ENCODE assay signal across 27 cellular contexts in genomic region chr18:41599529-41599928, GRCh38.
"Had no signal": no experiment of that assay in that cellular context is flagged by ENCODE, and none has a peak within 500 bp of the region (broad histone marks: within the 10 kb centered on the region; RNA-seq: fewer than 3 reads in every experiment).

No MANE protein-coding gene starts in this region.

- H3K27ac ChIP-seq: adrenal gland, body of pancreas, breast epithelium had no signal

- ATAC-seq: activated CD4-positive, alpha-beta T cell treated with anti-CD3 and anti-CD28 coated beads for 36 hours; activated CD4-positive, CD25-positive, alpha-beta regulatory T cell treated with anti-CD3 and anti-CD28 coated beads, Interleukin-2, amount 50 U/mL, for 24 hours; activated CD8-positive, alpha-beta T cell treated with anti-CD3 and anti-CD28 coated beads, Interleukin-2, amount 10 ng/mL, durations not matched to agents 7 days and 5 days; body of pancreas; Panc1; WTC11 had no signal

- H3K36me3 ChIP-seq: adrenal gland, breast epithelium, MG63 had no signal

- DNase-seq: activated CD4-positive, alpha-beta T cell treated with anti-CD3 and anti-CD28 coated beads for 36 hours; activated CD4-positive, alpha-beta T cell treated with anti-CD3 and anti-CD28 coated beads, Interleukin-2, amount 10 ng/mL, durations not matched to agents 7 days and 5 days; activated CD4-positive, alpha-beta T cell treated with anti-CD3 and anti-CD28 coated beads, Interleukin-2, amount 50 U/mL, for 48 hours; activated CD8-positive, alpha-beta T cell treated with anti-CD3 and anti-CD28 coated beads, Interleukin-2, amount 10 ng/mL, durations not matched to agents 7 days and 5 days; activated gamma-delta T cell; activated naive CD4-positive, alpha-beta T cell treated with Interleukin-2 at 50 U/mL for 16 hours; activated naive CD8-positive, alpha-beta T cell treated with anti-CD3 and anti-CD28 coated beads, Interleukin-2, amount 10 ng/mL, durations not matched to agents 7 days and 5 days; activated T-cell treated with anti-CD3 and anti-CD28 coated beads, Interleukin-2, amount 50 U/mL, for 24 hours; adrenal gland; body of pancreas; caudate nucleus; Kasumi-1; KG1; MG63; NCI-H1048; NCI-H1105 treated with DMSO at 0.1 percent for 48 hours; NCI-H1436; NCI-H1694; NCI-H1930; NCI-H2081 treated with DMSO at 0.1 percent for 48 hours; NCI-H226; NCI-H446 treated with DMSO at 0.1 percent for 48 hours; NCI-H524 treated with DMSO at 0.1 percent for 48 hours had no signal

- H3K27me3 ChIP-seq: adrenal gland, body of pancreas, breast epithelium, MG63 had no signal

- H3K9me3 ChIP-seq: adrenal gland, body of pancreas, breast epithelium, MG63 had no signal

- H3K4me1 ChIP-seq: adrenal gland, body of pancreas, breast epithelium had no signal

- H3K4me3 ChIP-seq: adrenal gland, body of pancreas, breast epithelium, MG63 had no signal
